Comparison of ENCODE assay signal across 10 cellular contexts in genomic region chr1:204103121-204103741, GRCh38. TPM values are rescaled to one million over a fixed set of nuclear protein-coding genes. Genes with fewer than 3 reads are reported as not detected.
A peak's percentile ranks its signal among the peaks of the same experiment; 100 is the strongest.
DNase-seq lines count a peak whose midpoint lies in the region; ATAC-seq and TF ChIP-seq lines count a peak whose summit lies in the region.
"Had no signal": no experiment of that assay in that cellular context is flagged by ENCODE, and none has a peak within 500 bp of the region (broad histone marks: within the 10 kb centered on the region; RNA-seq: fewer than 3 reads in every experiment).

No MANE protein-coding gene starts in this region.

- 72 to 78% methylated on average over 4 of the region's 4 CpGs for WGBS in sigmoid colon, 2 donors

- TF ChIP-seq POLR2A in sigmoid colon (IDR thresholded peaks at IDR 0.05), result no peak

- H3K4me3 ChIP-seq in GM23338, result no peak overlapping the region
- no peak overlapping the region for H3K4me3 ChIP-seq in fibroblast of the aortic adventitia (ENCODE audit: low read depth, low read length)
- no peak overlapping the region for H3K4me3 ChIP-seq in sigmoid colon
- H3K4me3 ChIP-seq: ovary had no signal

- H3F3A ChIP-seq in GM23338 (replicated peaks; ENCODE audit: low read depth), result 0 out of 2 replicates have a peak, but pooled peaks cover 5% of the 10 kb centered on the region

- DNase-seq in GM23338 (ENCODE audit: low spot score), result no peak
- DNase-seq in T-cell, result no peak
- peak; percentile 65 for DNase-seq in fibroblast of the aortic adventitia (ENCODE audit: low read depth)
- no peak for DNase-seq in sigmoid colon
- no peak for DNase-seq in UCSD-AML1 (lab: John Stamatoyannopoulos, UW; ENCODE audit: unreplicated experiment)
- DNase-seq in stimulated activated CD4-positive, alpha-beta T cell treated with anti-CD3 and anti-CD28 coated beads, Interleukin-12 subunit alpha, Interleukin-12 subunit beta, amount 100 ng/mL, for 4 hours, result no peak
- DNase-seq in NAMALWA (ENCODE audit: low spot score), result no peak
- DNase-seq: activated gamma-delta T cell treated with Interleukin-2 at 50 U/mL for 16 hours, ovary had no signal

- H3K4me1 ChIP-seq in GM23338 (ENCODE audit: insufficient read depth) (peaks cover 71% of the 10 kb centered on the region), sigmoid colon (peaks cover 0 to 58% (median 46%) of the 10 kb centered on the region in 4 donors)

- peak; percentile 19 for ATAC-seq in GM23338
- no peak for ATAC-seq in T-cell (replicated peaks in 1 of 4)
- no peak for ATAC-seq in GM21381 (IDR thresholded peaks at IDR 0.05; ENCODE audit: unreplicated experiment)

- peaks cover 98% of the 10 kb centered on the region for H3K79me2 ChIP-seq in GM23338 (replicated peaks; ENCODE audit: insufficient read depth)

- peaks cover 54% of the 10 kb centered on the region for H4K20me1 ChIP-seq in GM23338 (replicated peaks; ENCODE audit: insufficient read depth)

- no peak for TF ChIP-seq EP300 in sigmoid colon (IDR thresholded peaks at IDR 0.05)

- no peak overlapping the region for H2AFZ ChIP-seq in GM23338

- no peak for TF ChIP-seq CTCF in GM23338 (conservative IDR thresholded peaks at IDR 0.05; ENCODE audit: low read depth in 2 of 2)
- TF ChIP-seq CTCF in fibroblast of the aortic adventitia (IDR thresholded peaks at IDR 0.05; ENCODE audit: insufficient read depth, low read length), result no peak
- no peak for TF ChIP-seq CTCF in sigmoid colon (IDR thresholded peaks at IDR 0.05)

- H3K27ac ChIP-seq in GM23338 (ENCODE audit: low read depth) (no peak overlapping the region), sigmoid colon (peak overlapping the region in 3 of 4 donors; percentile 36 to 64 (median 44))
- H3K27ac ChIP-seq: ovary had no signal

- H3K27ac Mint-ChIP-seq in GM23338, result peak overlapping the region; percentile 80
- peak overlapping the region; percentile 87 to 92 for H3K27ac Mint-ChIP-seq in T-cell

- no peaks in the 10 kb centered on the region for H3K9me2 ChIP-seq in GM23338 (ENCODE audit: insufficient read depth)

- intact Hi-C loops in sigmoid colon (cut with DNase I), result no loop called here

- H3K36me3 Mint-ChIP-seq in GM23338 (ENCODE audit: low read depth), result peaks cover 6% of the 10 kb centered on the region; the same call in 1 of the 3 replicates
- no peaks in the 10 kb centered on the region for H3K36me3 Mint-ChIP-seq in T-cell

- H3K4me2 ChIP-seq in GM23338, result peak overlapping the region; percentile 4; the same call in 1 of the 2 replicates

- H3K9me3 ChIP-seq in sigmoid colon, result no peaks in the 10 kb centered on the region
- H3K9me3 ChIP-seq: ovary had no signal

- CTCF ChIA-PET in T-cell (lab: Charles Lee), result interaction anchor here in 1 of 2 donors (0.6 kb wide), 1 partner anchor 15 kb away, joined by 3 read pairs; no protein-coding TSS in a partner anchor

- H3K36me3 ChIP-seq in GM23338 (ENCODE audit: insufficient read depth) (no peaks in the 10 kb centered on the region), sigmoid colon (no peaks in the 10 kb centered on the region)
- H3K36me3 ChIP-seq: ovary had no signal

- POLR2A ChIA-PET in T-cell (lab: Charles Lee), result interaction anchor here in 1 of 2 donors (0.5 kb wide), 1 partner anchor 12 kb away, joined by 10 read pairs; no protein-coding TSS in a partner anchor

- no peaks in the 10 kb centered on the region for H3K9me3 Mint-ChIP-seq in GM23338
- no peaks in the 10 kb centered on the region for H3K9me3 Mint-ChIP-seq in T-cell

- H3K4me1 Mint-ChIP-seq in GM23338 (peaks cover 78% of the 10 kb centered on the region), T-cell (peaks cover 25 to 50% (median 31%) of the 10 kb centered on the region in 3 donors)

- H3K27me3 ChIP-seq in GM23338 (ENCODE audit: insufficient read depth) (no peaks in the 10 kb centered on the region), sigmoid colon (no peaks in the 10 kb centered on the region)
- H3K27me3 ChIP-seq: ovary had no signal

- H3K27me3 Mint-ChIP-seq in GM23338 (ENCODE audit: insufficient read depth, low read depth, poor library complexity), result peaks cover 30% of the 10 kb centered on the region
- peaks cover 2 to 3% of the 10 kb centered on the region in 2 donors for H3K27me3 Mint-ChIP-seq in T-cell

- H3K4me3 Mint-ChIP-seq in GM23338, result no peak overlapping the region; the same call in 2 of the 3 replicates
- peak overlapping the region in 1 of 3 donors; percentile 62 for H3K4me3 Mint-ChIP-seq in T-cell

TF ChIP-seq in GM23338, 12 proteins besides CTCF, POLR2A, EP300 and RAD21 (continues in another document):
- TF ChIP-seq ZNF114 (CRISPR knock-in tag; IDR thresholded peaks at IDR 0.05) (no peak), NANOG (IDR thresholded peaks at IDR 0.05; ENCODE audit: borderline replicate concordance) (no peak), ZNF331 (CRISPR knock-in tag; IDR thresholded peaks at IDR 0.05; ENCODE audit: low read depth) (no peak), STAT1 (IDR thresholded peaks at IDR 0.05; ENCODE audit: unreplicated experiment) (no peak), JUNB (IDR thresholded peaks at IDR 0.05; ENCODE audit: unreplicated experiment) (no peak), CREB1 (CRISPR knock-in tag; IDR thresholded peaks at IDR 0.05; ENCODE audit: low read depth) (no peak), EZH2phosphoT487 (IDR thresholded peaks at IDR 0.05; ENCODE audit: unreplicated experiment) (no peak), EZH2 (IDR thresholded peaks at IDR 0.05; ENCODE audit: low read depth, unreplicated experiment) (no peak)
- TF ChIP-seq, protein P1, sequence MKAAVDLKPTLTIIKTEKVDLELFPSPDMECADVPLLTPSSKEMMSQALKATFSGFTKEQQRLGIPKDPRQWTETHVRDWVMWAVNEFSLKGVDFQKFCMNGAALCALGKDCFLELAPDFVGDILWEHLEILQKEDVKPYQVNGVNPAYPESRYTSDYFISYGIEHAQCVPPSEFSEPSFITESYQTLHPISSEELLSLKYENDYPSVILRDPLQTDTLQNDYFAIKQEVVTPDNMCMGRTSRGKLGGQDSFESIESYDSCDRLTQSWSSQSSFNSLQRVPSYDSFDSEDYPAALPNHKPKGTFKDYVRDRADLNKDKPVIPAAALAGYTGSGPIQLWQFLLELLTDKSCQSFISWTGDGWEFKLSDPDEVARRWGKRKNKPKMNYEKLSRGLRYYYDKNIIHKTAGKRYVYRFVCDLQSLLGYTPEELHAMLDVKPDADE (IDR thresholded peaks at IDR 0.05), result no peak

RNA-seq across cellular contexts. Expression of gene SOX13, which starts 30.3 kb away (rescaled TPM):
- 105 and 123 TPM in 2 replicates for total RNA-seq in GM23338 (2014; rRNA removed; shearing (Covaris generic))
- polyA plus RNA-seq in GM23338 (2016; fragmentation: Nextera tagmentation; extraction: Ambion mirVana), result 28.6 and 32.3 TPM in 2 replicates
- total RNA-seq in T-cell, result 1 to 10 TPM; 3.2 to 9.4 (median 5.2) TPM
- total RNA-seq in fibroblast of the aortic adventitia (ENCODE audit: low replicate concordance), result 3.3 and 5.1 TPM in 2 replicates
- 10 to 100 TPM; 28.5 to 58.4 (median 30.0) TPM for total RNA-seq in sigmoid colon
- polyA plus RNA-seq in sigmoid colon, result 10 to 100 TPM in 1 of 3 donors, 1 to 10 TPM in 2; 9.6 to 15.5 (median 9.7) TPM

RNA-seq across cellular contexts. Expression of gene ETNK2, which starts 48.6 kb away (rescaled TPM):
- total RNA-seq in GM23338 (2014; rRNA removed; shearing (Covaris generic)), result 18.9 and 26.2 TPM in 2 replicates
- polyA plus RNA-seq in GM23338 (2016; fragmentation: Nextera tagmentation; extraction: Ambion mirVana), result 7.6 and 9.0 TPM in 2 replicates
- total RNA-seq in T-cell, result 10 to 100 TPM in 1 of 5 donors, 1 to 10 TPM in 4; 3.4 to 11.1 (median 4.2) TPM
- total RNA-seq in fibroblast of the aortic adventitia (ENCODE audit: low replicate concordance), result 2.6 and 6.4 TPM in 2 replicates
- 10 to 100 TPM in 1 of 4 donors, 1 to 10 TPM in 3; 3.8 to 10.5 (median 8.3) TPM for total RNA-seq in sigmoid colon
- polyA plus RNA-seq in sigmoid colon, result 1 to 10 TPM in 2 of 3 donors, under 1 TPM in 1; 0.46 to 6.6 (median 3.0) TPM
